ENCODE assay signal across 9 cellular contexts in the genomic region with DNA sequence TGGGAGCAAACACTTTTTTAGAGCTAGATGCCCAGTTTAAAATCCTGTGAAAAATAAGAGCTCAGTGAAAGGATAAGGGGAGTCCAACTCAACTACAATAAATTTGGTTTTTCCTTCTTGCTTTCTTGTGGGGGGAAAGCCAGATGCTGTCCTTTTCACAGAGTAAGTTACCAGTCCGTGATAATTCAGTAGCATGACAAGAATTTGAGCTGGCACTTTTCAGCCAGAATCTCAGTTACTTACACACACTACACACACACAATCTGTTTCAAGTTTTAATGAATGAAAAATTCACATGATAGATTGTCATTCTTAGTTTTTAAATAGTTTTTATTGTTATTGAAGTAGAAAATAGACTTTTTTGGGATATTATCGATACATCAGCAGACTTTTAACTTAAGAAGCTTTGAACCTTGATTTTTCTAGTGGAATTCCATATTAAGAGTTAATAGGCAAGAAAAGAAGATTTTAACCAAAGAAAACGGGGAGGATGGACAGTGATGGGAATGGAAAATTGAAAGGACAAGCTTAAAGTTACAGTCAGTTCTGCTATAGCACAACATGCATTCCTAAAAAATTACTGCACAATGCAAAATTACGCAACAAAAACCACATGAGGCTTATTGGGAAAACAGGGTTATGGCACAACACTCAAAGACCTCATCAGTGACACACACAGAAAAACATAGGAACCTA. TPM values are rescaled to one million over a fixed set of nuclear protein-coding genes. Genes with fewer than 3 reads are reported as not detected.
DNase-seq lines count a peak whose midpoint lies in the region; ATAC-seq and TF ChIP-seq lines count a peak whose summit lies in the region.
"Had no signal": no experiment of that assay in that cellular context is flagged by ENCODE, and none has a peak within 500 bp of the region (broad histone marks: within the 10 kb centered on the region; RNA-seq: fewer than 3 reads in every experiment).

No MANE protein-coding gene starts in this region.

- WGBS in aorta, 2 donors, result 75 to 81% methylated on average over 4 of the region's 4 CpGs

- DNase-seq in Right ventricle myocardium superior (no peak), right atrium auricular region (ENCODE audit: low spot score) (no peak), astrocyte of the cerebellum (ENCODE audit: low read depth) (peak; percentile 92), left lung (no peak), aorta (no peak), HK-2 (ENCODE audit: unreplicated experiment) (no peak), amygdala (lab: John Stamatoyannopoulos, UW) (no peak), 8988T (no peak)

- H3K9me3 ChIP-seq in right atrium auricular region (no peaks in the 10 kb centered on the region), left lung (no peaks in the 10 kb centered on the region), aorta (ENCODE audit: control insufficient read depth, low read length) (no peaks in the 10 kb centered on the region)

- peak overlapping the region in 1 of 2 donors; percentile 48 for H3K27ac ChIP-seq in right atrium auricular region
- H3K27ac ChIP-seq in left lung, result peak overlapping the region; percentile 64 to 81
- no peak overlapping the region for H3K27ac ChIP-seq in aorta (ENCODE audit: low read depth in 1 of 2, low read length in 2 of 2)
- H3K27ac ChIP-seq: SK-N-MC had no signal

- intact Hi-C loops in Right ventricle myocardium superior (cut with DNase I) (no loop called here), left lung (cut with DNase I) (no loop called here), aorta (cut with DNase I) (no loop called here)

- no peak overlapping the region for H3K4me3 ChIP-seq in right atrium auricular region
- no peak overlapping the region for H3K4me3 ChIP-seq in astrocyte of the cerebellum (ENCODE audit: low read depth, low read length)
- no peak overlapping the region for H3K4me3 ChIP-seq in left lung
- H3K4me3 ChIP-seq in aorta (ENCODE audit: low read length in 2 of 2), result no peak overlapping the region
- H3K4me3 ChIP-seq: SK-N-MC had no signal

- H3K4me1 ChIP-seq in right atrium auricular region (peaks cover 0 to 58% of the 10 kb centered on the region in 2 donors), left lung (peaks cover 24 to 98% of the 10 kb centered on the region in 2 donors), aorta (ENCODE audit: control insufficient read depth in 1 of 2, insufficient read depth in 2 of 2, low read length in 2 of 2) (peaks cover 4 to 9% of the 10 kb centered on the region in 2 donors)

- H3K27me3 ChIP-seq in right atrium auricular region (no peaks in the 10 kb centered on the region), left lung (no peaks in the 10 kb centered on the region), aorta (ENCODE audit: control insufficient read depth in 1 of 2, insufficient read depth in 2 of 2, low read length in 1 of 2) (no peaks in the 10 kb centered on the region)

- ATAC-seq in Right ventricle myocardium superior (ENCODE audit: poor library complexity) (peak; percentile 85), left lung (peak; percentile 46), aorta (ENCODE audit: low FRiP score) (peak; percentile 53)

- no peak for TF ChIP-seq CTCF in right atrium auricular region (IDR thresholded peaks at IDR 0.05)
- no peak for TF ChIP-seq CTCF in astrocyte of the cerebellum (IDR thresholded peaks at IDR 0.05; ENCODE audit: low read depth, low read length, missing control alignments)
- no peak for TF ChIP-seq CTCF in left lung (IDR thresholded peaks at IDR 0.05)

- H3K36me3 ChIP-seq in right atrium auricular region, result peaks cover 15% of the 10 kb centered on the region
- H3K36me3 ChIP-seq in left lung, result peaks cover 0 to 15% of the 10 kb centered on the region in 2 donors
- H3K36me3 ChIP-seq in aorta (ENCODE audit: control insufficient read depth in 1 of 2, insufficient read depth in 2 of 2, low read length in 1 of 2), result peaks cover 0 to 7% of the 10 kb centered on the region in 2 donors

- in situ Hi-C loops in astrocyte of the cerebellum (cut with HindIII; ENCODE audit: low sequenced_read_pairs), result no loop called here

RNA-seq across cellular contexts. Expression of gene PSMD6, which starts 47.0 kb away (rescaled TPM):
- total RNA-seq in Right ventricle myocardium superior, result 77.8 TPM
- total RNA-seq in right atrium auricular region, result 10 to 100 TPM; 48.2 to 74.5 TPM
- 10 to 100 TPM; 48.8 to 70.9 TPM for total RNA-seq in left lung
- 10 to 100 TPM; 47.5 to 52.9 TPM for total RNA-seq in aorta
- polyA plus RNA-seq in aorta, result 10 to 100 TPM; 52.3 to 52.5 TPM

Comparison
In these comparisons a context has a peak if more than half of its experiments do, and no peak if none do; other contexts are left out.
1. H3K27ac ChIP-seq: peak in left lung (2 of 2); none in aorta (0 of 2).
2. Peak in every context shown above with its lines, with median percentiles within 50 percentile points of each other: ATAC-seq.